8 cellular contexts compared by ENCODE assay signal in the genomic region with DNA sequence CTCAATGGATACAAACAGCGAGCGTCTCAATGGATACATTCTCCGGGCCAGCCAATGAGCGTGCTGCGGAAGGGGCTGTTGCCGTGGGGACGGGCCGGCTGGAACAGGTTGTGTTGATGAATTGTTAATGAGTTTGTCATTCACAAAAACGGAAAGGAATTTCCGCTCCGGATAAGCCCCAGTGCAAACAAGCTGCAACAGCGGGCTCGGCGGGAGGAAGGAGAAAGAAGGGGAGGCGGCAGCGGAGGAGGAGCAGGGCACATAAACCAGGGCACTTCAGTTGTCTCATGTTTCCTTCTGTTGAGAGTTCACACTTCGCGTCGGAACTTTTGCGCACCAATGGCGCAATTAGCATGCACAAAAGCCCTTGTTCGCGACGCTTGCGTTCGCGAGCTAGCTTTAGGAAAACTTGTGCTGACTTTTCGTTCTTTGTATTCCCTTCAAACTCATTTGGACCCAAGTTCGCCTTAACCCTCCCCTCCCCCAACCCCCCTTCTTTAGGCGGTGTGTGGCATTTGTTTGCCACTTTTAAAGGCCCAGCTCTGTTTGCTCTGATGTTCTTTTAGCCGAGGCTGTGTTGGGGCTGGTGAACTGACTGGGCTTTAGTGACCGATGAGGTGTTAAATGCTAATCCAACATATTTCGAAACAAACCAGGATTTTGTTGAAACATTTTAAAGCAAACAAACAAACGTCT. TPM values are rescaled to one million over a fixed set of nuclear protein-coding genes. Genes with fewer than 3 reads are reported as not detected.
DNase-seq lines count a peak whose midpoint lies in the region; ATAC-seq and TF ChIP-seq lines count a peak whose summit lies in the region.

A gene with protein sequence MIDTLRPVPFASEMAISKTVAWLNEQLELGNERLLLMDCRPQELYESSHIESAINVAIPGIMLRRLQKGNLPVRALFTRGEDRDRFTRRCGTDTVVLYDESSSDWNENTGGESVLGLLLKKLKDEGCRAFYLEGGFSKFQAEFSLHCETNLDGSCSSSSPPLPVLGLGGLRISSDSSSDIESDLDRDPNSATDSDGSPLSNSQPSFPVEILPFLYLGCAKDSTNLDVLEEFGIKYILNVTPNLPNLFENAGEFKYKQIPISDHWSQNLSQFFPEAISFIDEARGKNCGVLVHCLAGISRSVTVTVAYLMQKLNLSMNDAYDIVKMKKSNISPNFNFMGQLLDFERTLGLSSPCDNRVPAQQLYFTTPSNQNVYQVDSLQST (minus strand): TSS at position 10 of the 696 bp plus-strand sequence. CDS start 462 bp downstream, outside the sequence.

- ATAC-seq in GM21447 (IDR thresholded peaks at IDR 0.05; ENCODE audit: unreplicated experiment), result peak; percentile 35
- ATAC-seq in naive B cell (ENCODE audit: low read depth in 2 of 2), result peak; percentile 55 to 58

- H3K4me3 Mint-ChIP-seq in CD14-positive monocyte, result peak within 1 kb of the TSS; percentile 99 to 100
- H3K4me3 Mint-ChIP-seq in naive B cell, result peak within 1 kb of the TSS; percentile 96 to 100 (median 96)

- H3K4me3 ChIP-seq in fibroblast of mammary gland (ENCODE audit: control insufficient read depth, low read depth, low read length), result peak within 1 kb of the TSS; percentile 74

- intact Hi-C loops in CD14-positive monocyte (cut with micrococcal nuclease), result loop anchor here (2.0 to 10.0 kb wide), 8 partner anchors 40 to 305 kb away; a partner anchor contains a TSS

- TF ChIP-seq CTCF in CD14-positive monocyte (IDR thresholded peaks at IDR 0.05) (no peak), fibroblast of mammary gland (conservative IDR thresholded peaks at IDR 0.05; ENCODE audit: control insufficient read depth, insufficient read depth, low read depth, low read length) (no peak)

- H3K4me1 Mint-ChIP-seq in CD14-positive monocyte (peaks cover 44% of the 10 kb centered on the region), naive B cell (peaks cover 40 to 69% (median 57%) of the 10 kb centered on the region in 3 donors)

- H3K27me3 Mint-ChIP-seq in CD14-positive monocyte (ENCODE audit: low read depth in 3 of 3), result no peaks in the 10 kb centered on the region
- H3K27me3 Mint-ChIP-seq in naive B cell, result no peaks in the 10 kb centered on the region

- H3K27ac Mint-ChIP-seq in CD14-positive monocyte, result peak within 1 kb of the TSS; percentile 91 to 98 (median 97)
- H3K27ac Mint-ChIP-seq in naive B cell, result peak within 1 kb of the TSS; percentile 91 to 99 (median 98)

- H3K9me3 Mint-ChIP-seq in CD14-positive monocyte, result peaks cover 0 to 13% (median 2%) of the 10 kb centered on the region in 7 donors
- H3K9me3 Mint-ChIP-seq in naive B cell, result no peaks in the 10 kb centered on the region

- peak; percentile 96 for DNase-seq in CD14-positive monocyte (ENCODE audit: low spot score)
- peak; percentile 99 for DNase-seq in M059J (ENCODE audit: low read depth)
- peak; percentile 95 for DNase-seq in SHP77 treated with DMSO at 0.1 percent for 48 hours (lab: John Stamatoyannopoulos, UW)
- DNase-seq in activated effector memory CD4-positive, alpha-beta T cell treated with Interleukin-2 at 50 U/mL for 16 hours, result peak; percentile 80
- DNase-seq in fibroblast of mammary gland (ENCODE audit: low read depth), result peak; percentile 98
- DNase-seq in naive B cell, result peak; percentile 85
- DNase-seq in stimulated activated CD8-positive, alpha-beta memory T cell treated with anti-CD3 and anti-CD28 coated beads, Interleukin-7, amount 100 ng/mL, for 4 hours (ENCODE audit: low read depth in 2 of 2), result peak; percentile 78 to 85

- H3K36me3 Mint-ChIP-seq in CD14-positive monocyte, result peaks cover 39 to 47% of the 10 kb centered on the region in 2 donors
- no peaks in the 10 kb centered on the region for H3K36me3 Mint-ChIP-seq in naive B cell

RNA-seq across cellular contexts. Expression of the gene that starts here (rescaled TPM):
- 100 to 1,000 TPM; 653 to 880 TPM for polyA plus RNA-seq in CD14-positive monocyte
- 14.6 and 24.0 TPM in 2 replicates for total RNA-seq in M059J (2014; rRNA removed; shearing (Covaris generic))
- polyA plus RNA-seq in naive B cell (ENCODE audit: low read depth in 6 of 6), result 10 to 100 TPM; 23.1 to 63.0 (median 35.7) TPM

Comparison
In these comparisons a context has a peak if more than half of its experiments do, and no peak if none do; other contexts are left out.
1. Peak in every context shown above with its lines: DNase-seq, ATAC-seq and H3K4me3 ChIP-seq.
2. RNA of the gene that starts here (polyA plus RNA-seq): 653 to 880 TPM in CD14-positive monocyte; 23.1 to 63.0 TPM in naive B cell; every median in the first group is over 10 times any median in the second.